8 cellular contexts compared by ENCODE assay signal in the genomic region with DNA sequence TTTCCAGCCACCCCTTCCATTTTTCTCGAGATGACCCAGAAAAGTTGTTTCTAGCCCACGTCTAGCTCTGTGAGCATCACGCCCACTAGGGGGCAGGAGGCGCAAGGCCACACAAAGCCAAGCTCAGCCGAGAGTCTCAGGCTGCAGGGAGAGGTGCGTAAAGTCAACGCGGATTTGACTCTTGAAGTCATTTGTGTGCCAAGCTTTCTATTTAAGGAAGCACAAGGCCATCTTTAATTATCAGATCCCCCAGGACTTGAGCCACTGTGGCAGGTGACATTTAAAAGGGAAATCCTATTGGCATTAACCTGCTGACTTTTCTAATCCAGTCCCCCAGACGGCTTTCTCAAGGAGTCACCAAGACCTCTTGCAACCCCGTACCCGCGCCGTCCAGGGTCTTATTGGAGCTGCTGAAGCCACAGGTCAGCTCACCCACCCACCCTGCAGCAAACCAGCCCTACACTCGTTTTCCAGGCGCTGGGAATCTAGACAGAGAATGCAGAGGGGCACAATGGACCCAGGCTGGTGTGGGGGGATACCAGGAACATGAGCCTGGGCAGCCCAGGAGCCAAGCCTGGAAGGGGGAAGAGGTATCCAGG.
DNase-seq lines count a peak whose midpoint lies in the region; TF ChIP-seq lines count a peak whose summit lies in the region.

No MANE protein-coding gene starts in this region.

- H3K9me3 Mint-ChIP-seq in activated T-helper 2 cell treated with anti-CD3 and anti-CD28 coated beads, Interferon-gamma antibody, Interleukin-2, Interleukin-4, amounts not matched to agents 10 μg/mL and 5 μg/mL and 100 μg/mL, durations not matched to agents 14 hours and 24 hours and 36 hours, result no peaks in the 10 kb centered on the region

- 27 to 33% (median 30%) methylated on average over 15 of the region's 15 CpGs for WGBS in stomach, 5 donors

- H3K27me3 Mint-ChIP-seq in activated T-helper 2 cell treated with anti-CD3 and anti-CD28 coated beads, Interferon-gamma antibody, Interleukin-2, Interleukin-4, amounts not matched to agents 10 μg/mL and 5 μg/mL and 100 μg/mL, durations not matched to agents 14 hours and 24 hours and 36 hours (ENCODE audit: low read depth), result no peaks in the 10 kb centered on the region

- no peak overlapping the region for H3K27ac Mint-ChIP-seq in activated T-helper 2 cell treated with anti-CD3 and anti-CD28 coated beads, Interferon-gamma antibody, Interleukin-2, Interleukin-4, amounts not matched to agents 10 μg/mL and 5 μg/mL and 100 μg/mL, durations not matched to agents 14 hours and 24 hours and 36 hours

- peak; percentile 39 for DNase-seq in AG09309 (ENCODE audit: low read depth)
- DNase-seq in GM19238 (ENCODE audit: insufficient read length, low spot score), result peak; percentile 63
- peak; percentile 70 for DNase-seq in LoVo (ENCODE audit: low spot score)
- peak; percentile 15 for DNase-seq in SHP77 treated with DMSO at 0.1 percent for 48 hours (lab: John Stamatoyannopoulos, UW)
- DNase-seq in activated T-helper 2 cell treated with anti-CD3 and anti-CD28 coated beads, Interferon-gamma antibody, Interleukin-2, Interleukin-4, amounts not matched to agents 10 μg/mL and 5 μg/mL and 100 μg/mL, durations not matched to agents 14 hours and 24 hours and 36 hours (ENCODE audit: low spot score), result peak; percentile 75
- peak; percentile 80 for DNase-seq in fibroblast of the conjunctiva (ENCODE audit: low read depth)
- DNase-seq in stomach, result peak; percentile 86

- peaks cover 41% of the 10 kb centered on the region for H3K4me1 Mint-ChIP-seq in activated T-helper 2 cell treated with anti-CD3 and anti-CD28 coated beads, Interferon-gamma antibody, Interleukin-2, Interleukin-4, amounts not matched to agents 10 μg/mL and 5 μg/mL and 100 μg/mL, durations not matched to agents 14 hours and 24 hours and 36 hours (ENCODE audit: low read depth)

- TF ChIP-seq CTCF in AG09309 (IDR thresholded peaks at IDR 0.05; ENCODE audit: control insufficient read depth, insufficient read depth, low read depth, low read length, missing control alignments), result peak; percentile 98
- peak; percentile 90 for TF ChIP-seq CTCF in neutrophil (IDR thresholded peaks at IDR 0.05)
- peak in 5 of 7 experiments; percentile 76 to 94 (median 91) for TF ChIP-seq CTCF in stomach (IDR thresholded peaks at IDR 0.05)

- H3K4me3 ChIP-seq in AG09309 (ENCODE audit: control insufficient read depth, low read depth, low read length) (no peak overlapping the region), neutrophil (ENCODE audit: low read depth in 1 of 2, low read length in 1 of 2) (peak overlapping the region in 1 of 2 experiments; percentile 51), stomach (no peak overlapping the region)

- no peak overlapping the region for H3K4me3 Mint-ChIP-seq in activated T-helper 2 cell treated with anti-CD3 and anti-CD28 coated beads, Interferon-gamma antibody, Interleukin-2, Interleukin-4, amounts not matched to agents 10 μg/mL and 5 μg/mL and 100 μg/mL, durations not matched to agents 14 hours and 24 hours and 36 hours (ENCODE audit: low read depth)

- H3K9me3 ChIP-seq in neutrophil (no peaks in the 10 kb centered on the region), stomach (no peaks in the 10 kb centered on the region)

- H3K36me3 Mint-ChIP-seq in activated T-helper 2 cell treated with anti-CD3 and anti-CD28 coated beads, Interferon-gamma antibody, Interleukin-2, Interleukin-4, amounts not matched to agents 10 μg/mL and 5 μg/mL and 100 μg/mL, durations not matched to agents 14 hours and 24 hours and 36 hours (ENCODE audit: low read depth), result peaks cover 17% of the 10 kb centered on the region

- no peak for TF ChIP-seq EP300 in stomach (IDR thresholded peaks at IDR 0.05)

- no peaks in the 10 kb centered on the region for H3K27me3 ChIP-seq in neutrophil
- no peaks in the 10 kb centered on the region for H3K27me3 ChIP-seq in stomach

- H3K36me3 ChIP-seq in neutrophil (peaks cover 38% of the 10 kb centered on the region), stomach (no peaks in the 10 kb centered on the region)

- TF ChIP-seq POLR2A in stomach (IDR thresholded peaks at IDR 0.05), result no peak

- peaks cover 54 to 61% of the 10 kb centered on the region in 2 experiments for H3K4me1 ChIP-seq in neutrophil (ENCODE audit: control insufficient read depth in 1 of 2, insufficient read depth in 1 of 2, low read depth in 1 of 2, low read length in 1 of 2)
- peaks cover 4 to 54% (median 13%) of the 10 kb centered on the region in 4 donors for H3K4me1 ChIP-seq in stomach

- intact Hi-C loops in activated T-helper 2 cell treated with anti-CD3 and anti-CD28 coated beads, Interferon-gamma antibody, Interleukin-2, Interleukin-4, amounts not matched to agents 10 μg/mL and 5 μg/mL and 100 μg/mL, durations not matched to agents 14 hours and 24 hours and 36 hours (cut with micrococcal nuclease), result loop anchor here (1.0 kb wide), 5 partner anchors 24 to 137 kb away; a partner anchor contains a TSS
- intact Hi-C loops in stomach (cut with DNase I; ENCODE audit: low total_unique reads), result loop anchor here (5.0 kb wide), 2 partner anchors 64 to 109 kb away; a partner anchor contains a TSS

- H3K27ac ChIP-seq in neutrophil, result peak overlapping the region; percentile 94
- peak overlapping the region in 4 of 5 donors; percentile 17 to 78 (median 63) for H3K27ac ChIP-seq in stomach

Comparison
In these comparisons a context has a peak if more than half of its experiments do, and no peak if none do; other contexts are left out.
1. DNase-seq: peak in every context shown above with its lines; median percentile 86 in stomach; 80 in fibroblast of the conjunctiva; 75 in activated T-helper 2 cell treated with anti-CD3 and anti-CD28 coated beads, Interferon-gamma antibody, Interleukin-2, Interleukin-4, amounts not matched to agents 10 μg/mL and 5 μg/mL and 100 μg/mL, durations not matched to agents 14 hours and 24 hours and 36 hours; 70 in LoVo; 63 in GM19238; 39 in AG09309; 15 in SHP77 treated with DMSO at 0.1 percent for 48 hours.